Comparison of ENCODE assay signal across 1 cellular context in the genomic region with DNA sequence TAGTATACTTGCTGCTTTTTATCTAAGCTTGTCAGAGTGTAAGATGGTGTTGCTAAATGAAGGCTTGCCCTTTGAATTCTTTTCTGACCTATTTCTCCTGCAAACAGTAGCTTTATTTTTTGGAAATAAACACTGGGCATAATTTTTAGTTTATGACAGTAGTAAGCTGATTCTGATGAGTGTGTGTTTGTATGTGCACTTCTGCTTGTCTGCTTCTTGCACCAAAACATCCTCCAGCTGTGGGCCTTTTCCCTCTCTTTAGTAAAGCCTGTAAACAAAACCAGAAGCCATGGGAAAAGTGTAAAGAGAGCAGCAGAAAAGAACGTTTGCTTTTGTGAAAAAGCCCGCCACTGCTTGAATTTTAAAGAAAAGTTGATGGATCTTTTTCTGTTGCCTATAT.
TF ChIP-seq lines count a peak whose summit lies in the region.

No MANE protein-coding gene starts in this region.

TF ChIP-seq in IMR-90, 13 proteins besides CTCF, POLR2A, EP300 and RAD21 (continued from another document):
- TF ChIP-seq SMC3 (IDR thresholded peaks at IDR 0.05; ENCODE audit: low read depth, low read length) (no peak), FOS (IDR thresholded peaks at IDR 0.05; ENCODE audit: low read depth, low read length) (no peak), MAFK (IDR thresholded peaks at IDR 0.05; ENCODE audit: low read depth, low read length) (no peak)
- TF ChIP-seq, protein P1, sequence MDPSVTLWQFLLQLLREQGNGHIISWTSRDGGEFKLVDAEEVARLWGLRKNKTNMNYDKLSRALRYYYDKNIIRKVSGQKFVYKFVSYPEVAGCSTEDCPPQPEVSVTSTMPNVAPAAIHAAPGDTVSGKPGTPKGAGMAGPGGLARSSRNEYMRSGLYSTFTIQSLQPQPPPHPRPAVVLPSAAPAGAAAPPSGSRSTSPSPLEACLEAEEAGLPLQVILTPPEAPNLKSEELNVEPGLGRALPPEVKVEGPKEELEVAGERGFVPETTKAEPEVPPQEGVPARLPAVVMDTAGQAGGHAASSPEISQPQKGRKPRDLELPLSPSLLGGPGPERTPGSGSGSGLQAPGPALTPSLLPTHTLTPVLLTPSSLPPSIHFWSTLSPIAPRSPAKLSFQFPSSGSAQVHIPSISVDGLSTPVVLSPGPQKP (IDR thresholded peaks at IDR 0.05; ENCODE audit: borderline replicate concordance, low read depth, low read length) = no peak
